In genomic region chr5:161676109-161676508, GRCh38 we compare ENCODE assay signal across 8 cellular contexts. TPM values are rescaled to one million over a fixed set of nuclear protein-coding genes. Genes with fewer than 3 reads are reported as not detected.
A peak's percentile ranks its signal among the peaks of the same experiment; 100 is the strongest.
DNase-seq lines count a peak whose midpoint lies in the region; ATAC-seq and TF ChIP-seq lines count a peak whose summit lies in the region.

No MANE protein-coding gene starts in this region.

- H3K4me1 ChIP-seq in GM23338 (ENCODE audit: insufficient read depth), result no peaks in the 10 kb centered on the region

- no peak overlapping the region for H2AFZ ChIP-seq in GM23338

- no peak for TF ChIP-seq POLR2A in lower leg skin (IDR thresholded peaks at IDR 0.05)

- no peaks in the 10 kb centered on the region for H4K20me1 ChIP-seq in GM23338 (replicated peaks; ENCODE audit: insufficient read depth)

- no peaks in the 10 kb centered on the region for H3F3A ChIP-seq in GM23338 (replicated peaks; ENCODE audit: low read depth)

- H3K4me1 Mint-ChIP-seq in GM23338, result no peaks in the 10 kb centered on the region

- no peaks in the 10 kb centered on the region for H3K9me2 ChIP-seq in GM23338 (ENCODE audit: insufficient read depth)

- intact Hi-C loops in lower leg skin (cut with DNase I; ENCODE audit: low total_unique reads), result no loop called here

- no peak overlapping the region for H3K4me3 Mint-ChIP-seq in GM23338

- no peaks in the 10 kb centered on the region for H3K36me3 Mint-ChIP-seq in GM23338 (ENCODE audit: low read depth)

- no peaks in the 10 kb centered on the region for H3K36me3 ChIP-seq in GM23338 (ENCODE audit: insufficient read depth)

- WGBS in lower leg skin, 2 donors, result 10 to 15% methylated on average over 2 of the region's 2 CpGs

- H3K27me3 Mint-ChIP-seq in GM23338 (ENCODE audit: insufficient read depth, low read depth, poor library complexity), result no peaks in the 10 kb centered on the region

- H3K27me3 ChIP-seq in GM23338 (ENCODE audit: insufficient read depth), result no peaks in the 10 kb centered on the region

- no peaks in the 10 kb centered on the region for H3K79me2 ChIP-seq in GM23338 (replicated peaks; ENCODE audit: insufficient read depth)

- no peak overlapping the region for H3K27ac Mint-ChIP-seq in GM23338

- peaks cover 5% of the 10 kb centered on the region; the same call in 1 of the 3 replicates for H3K9me3 Mint-ChIP-seq in GM23338

- ATAC-seq in GM23338, result peak; percentile 97
- ATAC-seq in HG02678 (IDR thresholded peaks at IDR 0.05; ENCODE audit: unreplicated experiment), result no peak

- DNase-seq in GM23338 (ENCODE audit: low spot score) (peak; percentile 69), LoVo (ENCODE audit: low spot score) (peak; percentile 18), epithelial cell of proximal tubule (ENCODE audit: low read depth) (no peak), NCI-H2227 (lab: John Stamatoyannopoulos, UW; ENCODE audit: unreplicated experiment) (no peak), lower leg skin (ENCODE audit: low spot score in 2 of 2) (no peak), NCI-H510A (lab: John Stamatoyannopoulos, UW) (no peak)

- H3K27ac ChIP-seq in GM23338 (ENCODE audit: low read depth), result no peak overlapping the region

- no peak overlapping the region for H3K4me2 ChIP-seq in GM23338

- TF ChIP-seq CTCF in GM12875 (IDR thresholded peaks at IDR 0.05; ENCODE audit: borderline replicate concordance, insufficient read depth, low read depth, low read length) (peak; percentile 60; the same call in 1 of the 2 replicates), GM23338 (conservative IDR thresholded peaks at IDR 0.05; ENCODE audit: low read depth in 2 of 2) (peak; percentile 74 to 78), epithelial cell of proximal tubule (conservative IDR thresholded peaks at IDR 0.05; ENCODE audit: low read depth, low read length) (peak; percentile 77), lower leg skin (IDR thresholded peaks at IDR 0.05) (no peak)

- H3K4me3 ChIP-seq in GM12875 (ENCODE audit: low read depth, low read length), result no peak overlapping the region
- no peak overlapping the region for H3K4me3 ChIP-seq in GM23338
- H3K4me3 ChIP-seq in epithelial cell of proximal tubule (ENCODE audit: low read depth, low read length), result no peak overlapping the region
- no peak overlapping the region for H3K4me3 ChIP-seq in lower leg skin (ENCODE audit: low read depth, poor library complexity, severe bottlenecking)

TF ChIP-seq in GM23338, 12 proteins besides CTCF, POLR2A, EP300 and RAD21 (continues in another document):
- no peak for TF ChIP-seq ZNF331 (CRISPR knock-in tag; IDR thresholded peaks at IDR 0.05; ENCODE audit: low read depth)
- TF ChIP-seq ETS1 (IDR thresholded peaks at IDR 0.05), result no peak
- TF ChIP-seq NANOG (IDR thresholded peaks at IDR 0.05; ENCODE audit: borderline replicate concordance), result no peak
- no peak for TF ChIP-seq CREB1 (CRISPR knock-in tag; IDR thresholded peaks at IDR 0.05; ENCODE audit: low read depth)
- TF ChIP-seq ZNF462 (CRISPR knock-in tag; IDR thresholded peaks at IDR 0.05), result no peak
- TF ChIP-seq ZNF114 (CRISPR knock-in tag; IDR thresholded peaks at IDR 0.05), result no peak
- TF ChIP-seq REST (IDR thresholded peaks at IDR 0.05; ENCODE audit: unreplicated experiment), result no peak
- TF ChIP-seq POLR2AphosphoS5 (IDR thresholded peaks at IDR 0.05; ENCODE audit: low read depth), result no peak
- no peak for TF ChIP-seq JUNB (IDR thresholded peaks at IDR 0.05; ENCODE audit: unreplicated experiment)
- TF ChIP-seq STAT1 (IDR thresholded peaks at IDR 0.05; ENCODE audit: unreplicated experiment), result no peak

RNA-seq across cellular contexts. Expression of gene GABRA6, which starts 9.4 kb away (rescaled TPM):
- not detected in 2 replicates for total RNA-seq in GM23338 (2014; rRNA removed; shearing (Covaris generic))
- not detected in 2 replicates for polyA plus RNA-seq in GM23338 (2016; fragmentation: Nextera tagmentation; extraction: Ambion mirVana)
- total RNA-seq in epithelial cell of proximal tubule (not detected in 2 replicates), lower leg skin (not detected)

Comparison
In these comparisons a context has a peak if more than half of its experiments do, and no peak if none do; other contexts are left out.
1. CTCF ChIP-seq: peak in GM12875 (single experiment), GM23338 (2 of 2) and epithelial cell of proximal tubule (single experiment); none in lower leg skin (0 of 3).
2. DNase-seq: peak in GM23338 (single experiment) and LoVo (single experiment); none in epithelial cell of proximal tubule (single experiment), NCI-H2227 (single experiment), lower leg skin (0 of 2) and NCI-H510A (single experiment).